ENCODE assay signal across 8 cellular contexts in genomic region chr9:89603629-89604462, GRCh38. TPM values are rescaled to one million over a fixed set of nuclear protein-coding genes. Genes with fewer than 3 reads are reported as not detected.
A peak's percentile ranks its signal among the peaks of the same experiment; 100 is the strongest.
DNase-seq lines count a peak whose midpoint lies in the region; ATAC-seq and TF ChIP-seq lines count a peak whose summit lies in the region.

No MANE protein-coding gene starts in this region.

- no TSS peak for BruUV-seq in Calu3 (replicated peaks; lab: Mats Ljungman, UMichigan)

- H3K27ac Mint-ChIP-seq in Calu3 (ENCODE audit: unreplicated experiment) = no peak overlapping the region

- H3K36me3 ChIP-seq in SK-N-MC (ENCODE audit: insufficient read depth, low read length) (no peaks in the 10 kb centered on the region), body of pancreas (replicated peaks in 1 of 2; ENCODE audit: insufficient read depth in 1 of 2, low read depth in 2 of 2) (no peaks in the 10 kb centered on the region)

- peak; percentile 44 for TF ChIP-seq CTCF in Calu3 (IDR thresholded peaks at IDR 0.05; ENCODE audit: unreplicated experiment)
- peak; percentile 59 for TF ChIP-seq CTCF in LNCAP (IDR thresholded peaks at IDR 0.05)
- TF ChIP-seq CTCF in body of pancreas (IDR thresholded peaks at IDR 0.05) = peak; percentile 28 to 73 (median 63)

- peaks cover 40% of the 10 kb centered on the region for H3K4me1 ChIP-seq in body of pancreas

- H3K9me3 ChIP-seq in SK-N-MC (ENCODE audit: low read depth, low read length) (no peaks in the 10 kb centered on the region), body of pancreas (no peaks in the 10 kb centered on the region), iPS-18c (ENCODE audit: control insufficient read depth, insufficient read depth, low read length) (no peaks in the 10 kb centered on the region)

- peaks cover 13% of the 10 kb centered on the region for H3K4me1 Mint-ChIP-seq in Calu3 (ENCODE audit: low read depth, unreplicated experiment)

- H3K27me3 ChIP-seq in body of pancreas = no peaks in the 10 kb centered on the region

- H3K9ac ChIP-seq in SK-N-MC (ENCODE audit: insufficient read length) = no peak overlapping the region

- intact Hi-C loops in Calu3 (cut with micrococcal nuclease; ENCODE audit: unreplicated experiment) (loop anchor here (1.0 to 10.0 kb wide), 5 partner anchors 131 to 1151 kb away; no protein-coding TSS in a partner anchor), body of pancreas (cut with DNase I) (no loop called here)

- H3K4me3 ChIP-seq in SK-N-MC = peak overlapping the region; percentile 75
- peak overlapping the region in 1 of 2 donors; percentile 5 for H3K4me3 ChIP-seq in body of pancreas
- H3K4me3 ChIP-seq in iPS-18c (ENCODE audit: insufficient read depth, low read depth, low read length) = peak overlapping the region; percentile 39; the same call in 1 of the 2 replicates

- no peaks in the 10 kb centered on the region for H3K9me3 Mint-ChIP-seq in Calu3 (ENCODE audit: low read depth, unreplicated experiment)

- peak; percentile 36 for ATAC-seq in body of pancreas
- no peak for ATAC-seq in GM19467 (IDR thresholded peaks at IDR 0.05; ENCODE audit: unreplicated experiment)
- no peak for ATAC-seq in HG03095 (IDR thresholded peaks at IDR 0.05; ENCODE audit: unreplicated experiment)

- no peaks in the 10 kb centered on the region for H3K27me3 Mint-ChIP-seq in Calu3 (ENCODE audit: unreplicated experiment)

- peak in 1 of 3 donors; percentile 50 for TF ChIP-seq POLR2A in body of pancreas (IDR thresholded peaks at IDR 0.05)

- CTCF ChIA-PET in Calu3 (lab: Charles Lee) = interaction anchor here (0.6 to 2.5 kb wide), 10 partner anchors 10 to 503 kb away, joined by 3 to 30 read pairs (median 7); no protein-coding TSS in a partner anchor

- H3K4me3 Mint-ChIP-seq in Calu3 (ENCODE audit: low read depth, unreplicated experiment) = peak overlapping the region; percentile 82

- DNase-seq in Calu3 (peak; percentile 67), SK-N-MC (ENCODE audit: low read depth, low spot score) (no peak), body of pancreas (peak; percentile 82 to 89 (median 84)), retina (peak; percentile 92)

- peaks cover 32% of the 10 kb centered on the region for H3K36me3 Mint-ChIP-seq in Calu3 (ENCODE audit: insufficient read depth, unreplicated experiment)

- H3K27ac ChIP-seq in SK-N-MC = no peak overlapping the region
- peak overlapping the region; percentile 74 to 96 (median 86) for H3K27ac ChIP-seq in body of pancreas

- 0% methylated on average over 20 to 59 of the region's 63 CpGs for WGBS in body of pancreas, 2 donors

RNA-seq across cellular contexts. Expression of gene GADD45G, which starts 1.0 kb away (rescaled TPM):
- total RNA-seq in Calu3 (2022) (0.95 and 1.7 TPM in 2 replicates), body of pancreas (10 to 100 TPM; 30.3 to 54.2 TPM)

Comparison
In these comparisons a context has a peak if more than half of its experiments do, and no peak if none do; other contexts are left out.
1. RNA of gene GADD45G, which starts 1.0 kb away (total RNA-seq): 30.3 to 54.2 TPM in body of pancreas; 0.95 to 1.7 TPM in Calu3; every median in the first group is over 10 times any median in the second.
2. Peak in every context shown above with its lines, with median percentiles within 50 percentile points of each other: CTCF ChIP-seq.